ENCODE assay signal across 8 cellular contexts in genomic region chr4:80071643-80072606, GRCh38. TPM values are rescaled to one million over a fixed set of nuclear protein-coding genes. Genes with fewer than 3 reads are reported as not detected.
A peak's percentile ranks its signal among the peaks of the same experiment; 100 is the strongest.
DNase-seq lines count a peak whose midpoint lies in the region; ATAC-seq, FAIRE-seq and TF ChIP-seq lines count a peak whose summit lies in the region.

No MANE protein-coding gene starts in this region.

- peak overlapping the region; percentile 51 for H3K4me2 ChIP-seq in Karpas-422 (ENCODE audit: low read depth, low read length, poor library complexity, severe bottlenecking)

- H3K4me1 ChIP-seq in Karpas-422 (ENCODE audit: low read length) = peaks cover 8% of the 10 kb centered on the region; the same call in 1 of the 2 replicates

- H3K9me2 ChIP-seq in Karpas-422 (replicated peaks; ENCODE audit: insufficient read depth, low read length) = no peaks in the 10 kb centered on the region

- H3K27ac ChIP-seq in Karpas-422 (ENCODE audit: low read length) (no peak overlapping the region), layer of hippocampus (ENCODE audit: low read depth, low read length) (peak overlapping the region; percentile 77)

- H3K79me2 ChIP-seq in Karpas-422 (ENCODE audit: low read length) = no peaks in the 10 kb centered on the region

- no peak for TF ChIP-seq CTCF in bronchial epithelial cell (IDR thresholded peaks at IDR 0.05; ENCODE audit: insufficient read depth, low read length, severe bottlenecking)

- FAIRE-seq in bronchial epithelial cell (lab: Jason Lieb, UNC) = no peak

- no peaks in the 10 kb centered on the region for H4K20me1 ChIP-seq in Karpas-422 (ENCODE audit: insufficient read depth, low read depth, low read length)

- H2AFZ ChIP-seq in Karpas-422 (ENCODE audit: low read length) = no peak overlapping the region

- H3K36me3 ChIP-seq in Karpas-422 (ENCODE audit: insufficient read depth, low read length) (no peaks in the 10 kb centered on the region), bronchial epithelial cell (ENCODE audit: control insufficient read depth, insufficient read depth, low read length) (peaks cover 2% of the 10 kb centered on the region)

- H3K4me3 ChIP-seq in Karpas-422 (ENCODE audit: low read length) (no peak overlapping the region), bronchial epithelial cell (ENCODE audit: low read depth, low read length) (peak overlapping the region; percentile 89)

- H3K9ac ChIP-seq in Karpas-422 (ENCODE audit: low read length) = no peak overlapping the region

- DNase-seq in ELF-1 (ENCODE audit: low read depth, low spot score) (peak; percentile 62), Karpas-422 (no peak), UCSD-AML1 (lab: John Stamatoyannopoulos, UW; ENCODE audit: unreplicated experiment) (peak; percentile 65), bronchial epithelial cell (ENCODE audit: low read depth) (no peak), NCI-H2081 treated with DMSO at 0.1 percent for 48 hours (lab: John Stamatoyannopoulos, UW) (no peak)
- peak; percentile 29 to 32 for DNase-seq in stimulated activated CD4-positive, alpha-beta T cell treated with anti-CD3 and anti-CD28 coated beads, Interleukin-4, amount 100 ng/mL, for 48 hours (ENCODE audit: low read depth in 2 of 2)

- peak; percentile 33 for ATAC-seq in GM21723 (IDR thresholded peaks at IDR 0.05; ENCODE audit: unreplicated experiment)

- H3K27me3 ChIP-seq in Karpas-422 (ENCODE audit: low read length) (no peaks in the 10 kb centered on the region), bronchial epithelial cell (ENCODE audit: control insufficient read depth, insufficient read depth, low read length) (no peaks in the 10 kb centered on the region), layer of hippocampus (ENCODE audit: control insufficient read depth, insufficient read depth, low read length) (no peaks in the 10 kb centered on the region)

- H3K9me3 ChIP-seq in Karpas-422 (ENCODE audit: low read length) = no peaks in the 10 kb centered on the region

RNA-seq across cellular contexts. Expression of gene ANTXR2, which starts 1.1 kb away (rescaled TPM):
- total RNA-seq in Karpas-422 (2014; rRNA removed; shearing (Covaris generic); ENCODE audit: low replicate concordance) = not detected in 2 replicates
- 17.2 and 35.5 TPM in 2 replicates for total RNA-seq in bronchial epithelial cell

Comparison
In these comparisons a context has a peak if more than half of its experiments do, and no peak if none do; other contexts are left out.
1. DNase-seq: peak in ELF-1 (single experiment), UCSD-AML1 (single experiment) and stimulated activated CD4-positive, alpha-beta T cell treated with anti-CD3 and anti-CD28 coated beads, Interleukin-4, amount 100 ng/mL, for 48 hours (2 of 2); none in Karpas-422 (single experiment), bronchial epithelial cell (single experiment) and NCI-H2081 treated with DMSO at 0.1 percent for 48 hours (single experiment).
2. RNA of gene ANTXR2, which starts 1.1 kb away (total RNA-seq): 17.2 to 35.5 TPM in bronchial epithelial cell; not detected in Karpas-422; every median in the first group is over 10 times any median in the second.